24 cellular contexts compared by ENCODE assay signal in the genomic region with DNA sequence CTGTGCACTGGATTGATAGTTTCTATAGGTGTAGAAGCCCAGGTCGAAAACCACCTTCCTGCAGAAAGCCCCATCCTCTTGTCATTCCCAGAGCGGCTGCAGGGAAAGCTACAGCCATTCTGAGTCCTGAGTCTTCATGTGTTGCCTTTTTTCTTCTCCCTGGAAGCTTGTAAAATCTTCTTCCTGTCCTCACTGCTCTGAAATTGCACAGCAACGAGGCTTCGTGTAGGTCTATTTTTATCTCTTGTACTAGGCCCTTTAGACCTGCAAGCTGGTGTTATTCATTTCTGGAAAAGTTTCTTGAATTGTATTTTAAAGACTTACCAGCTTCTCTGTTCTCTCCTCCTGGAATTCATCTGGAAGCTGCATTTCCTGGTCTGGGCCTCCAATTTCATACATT. TPM values are rescaled to one million over a fixed set of nuclear protein-coding genes. Genes with fewer than 3 reads are reported as not detected.
DNase-seq lines count a peak whose midpoint lies in the region; ATAC-seq and TF ChIP-seq lines count a peak whose summit lies in the region.
"Had no signal": no experiment of that assay in that cellular context is flagged by ENCODE, and none has a peak within 500 bp of the region (broad histone marks: within the 10 kb centered on the region; RNA-seq: fewer than 3 reads in every experiment).

No MANE protein-coding gene starts in this region.

- no peak for TF ChIP-seq POLR2A in esophagus muscularis mucosa (IDR thresholded peaks at IDR 0.05; ENCODE audit: low read depth)
- TF ChIP-seq POLR2A in transverse colon (IDR thresholded peaks at IDR 0.05): no peak

- TF ChIP-seq CTCF in cardiac muscle cell (IDR thresholded peaks at IDR 0.05; ENCODE audit: low read depth, low read length): no peak
- TF ChIP-seq CTCF in esophagus muscularis mucosa (IDR thresholded peaks at IDR 0.05): no peak
- no peak for TF ChIP-seq CTCF in transverse colon (IDR thresholded peaks at IDR 0.05)
- TF ChIP-seq CTCF in RWPE1 (conservative IDR thresholded peaks at IDR 0.05; ENCODE audit: low read depth): no peak

- ATAC-seq in Right ventricle myocardium inferior (no peak), HG03108 (IDR thresholded peaks at IDR 0.05; ENCODE audit: unreplicated experiment) (no peak)
- no peak for ATAC-seq in stimulated activated naive B cell treated with anti-CD40 and anti-IgM and Interleukin-4, amounts not matched to agents 10 μg/mL and 1 μg/mL and 100 μg/mL, for 72 hours (replicated peaks)
- ATAC-seq: A549; activated CD4-positive, CD25-positive, alpha-beta regulatory T cell treated with anti-CD3 and anti-CD28 coated beads, Interleukin-2, amount 50 U/mL, for 24 hours; activated CD8-positive, alpha-beta T cell treated with anti-CD3 and anti-CD28 coated beads, Interleukin-2, amount 10 ng/mL, durations not matched to agents 7 days and 5 days; activated T-cell treated with anti-CD3 and anti-CD28 coated beads, Interleukin-2, amount 50 U/mL, for 4 hours; body of pancreas; GM12878; PC-3 had no signal

- H3K36me3 ChIP-seq in cardiac muscle cell: no peaks in the 10 kb centered on the region
- H3K36me3 ChIP-seq in esophagus muscularis mucosa: no peaks in the 10 kb centered on the region
- H3K36me3 ChIP-seq in muscle layer of duodenum (ENCODE audit: control insufficient read depth in 1 of 2, insufficient read depth in 2 of 2, low read length in 2 of 2): no peaks in the 10 kb centered on the region
- H3K36me3 ChIP-seq in transverse colon: no peaks in the 10 kb centered on the region
- H3K36me3 ChIP-seq: colonic mucosa had no signal

- CTCF ChIA-PET in RWPE1 (lab: Yijun Ruan, JAX): interaction anchor here (0.6 kb wide), 2 partner anchors 26 to 956 kb away, joined by 3 read pairs; no protein-coding TSS in a partner anchor

- 46% methylated on average over 4 of the region's 4 CpGs for WGBS in esophagus muscularis mucosa
- 41 to 45% methylated on average over 4 of the region's 4 CpGs for WGBS in transverse colon (ENCODE audit: low coverage in 1 of 2), 2 donors

- no peak overlapping the region for H3K4me3 Mint-ChIP-seq in stimulated activated naive B cell treated with anti-CD40 and anti-IgM and Interleukin-4, amounts not matched to agents 10 μg/mL and 1 μg/mL and 100 μg/mL, for 72 hours
- H3K4me3 Mint-ChIP-seq: activated CD8-positive, alpha-beta T cell treated with anti-CD3 and anti-CD28 coated beads, Interleukin-2, amount 10 ng/mL, durations not matched to agents 7 days and 5 days; activated naive CD4-positive, alpha-beta T cell treated with anti-CD3 and anti-CD28 coated beads, Interleukin-2, amount 50 U/mL, for 24 hours; activated T-cell treated with anti-CD3 and anti-CD28 coated beads, Interleukin-2, amount 50 U/mL, for 4 hours had no signal

- DNase-seq in cardiac muscle cell (ENCODE audit: low read depth in 1 of 2, low spot score in 1 of 2) (peak; percentile 30 to 31), Right ventricle myocardium inferior (ENCODE audit: missing footprints) (no peak), esophagus muscularis mucosa (ENCODE audit: extremely low spot score) (no peak), transverse colon (no peak), RWPE1 (ENCODE audit: low spot score) (no peak)
- DNase-seq in stimulated activated naive B cell treated with anti-CD40 and anti-IgM and Interleukin-4, amounts not matched to agents 10 μg/mL and 1 μg/mL and 100 μg/mL, for 72 hours: no peak
- DNase-seq: activated CD8-positive, alpha-beta T cell treated with anti-CD3 and anti-CD28 coated beads, Interleukin-2, amount 10 ng/mL, durations not matched to agents 7 days and 5 days; activated T-cell treated with anti-CD3 and anti-CD28 coated beads, Interleukin-2, amount 50 U/mL, for 4 hours; body of pancreas; colonic mucosa; DMS 273 treated with DMSO at 0.1 percent for 48 hours; GOT3; NCI-H1436 treated with DMSO at 0.1 percent for 48 hours; NCI-H774; PC-3; T1000 had no signal

- H3K27ac ChIP-seq in cardiac muscle cell: peak overlapping the region; percentile 75
- peak overlapping the region in 3 of 4 donors; percentile 42 to 58 (median 49) for H3K27ac ChIP-seq in esophagus muscularis mucosa (replicated peaks in 1 of 4)
- peak overlapping the region; percentile 20 for H3K27ac ChIP-seq in muscle layer of duodenum (ENCODE audit: low read length)
- H3K27ac ChIP-seq in transverse colon: peak overlapping the region; percentile 59 to 81 (median 73)
- H3K27ac ChIP-seq in RWPE1: no peak overlapping the region
- H3K27ac ChIP-seq: A549, C4-2B, colonic mucosa, parathyroid adenoma had no signal

- POLR2A ChIA-PET in RWPE1 (lab: Yijun Ruan, JAX; ENCODE audit: low non-redundant PET): no interaction called here

- H3K4me1 Mint-ChIP-seq in stimulated activated naive B cell treated with anti-CD40 and anti-IgM and Interleukin-4, amounts not matched to agents 10 μg/mL and 1 μg/mL and 100 μg/mL, for 72 hours: peaks cover 2 to 8% of the 10 kb centered on the region in 2 donors

- H3K9me3 Mint-ChIP-seq in stimulated activated naive B cell treated with anti-CD40 and anti-IgM and Interleukin-4, amounts not matched to agents 10 μg/mL and 1 μg/mL and 100 μg/mL, for 72 hours: peaks cover 3% of the 10 kb centered on the region in 2 donors
- H3K9me3 Mint-ChIP-seq: activated naive CD4-positive, alpha-beta T cell treated with anti-CD3 and anti-CD28 coated beads, Interleukin-2, amount 50 U/mL, for 24 hours had no signal

- H3K4me1 ChIP-seq in cardiac muscle cell (ENCODE audit: low read depth) (peaks cover 27% of the 10 kb centered on the region), esophagus muscularis mucosa (peaks cover 5 to 46% (median 41%) of the 10 kb centered on the region in 4 donors), muscle layer of duodenum (ENCODE audit: control insufficient read depth in 1 of 2, insufficient read depth in 2 of 2, low read length in 2 of 2) (peaks cover 0 to 17% of the 10 kb centered on the region in 2 donors), transverse colon (peaks cover 4 to 27% (median 11%) of the 10 kb centered on the region in 4 donors)
- H3K4me1 ChIP-seq: colonic mucosa had no signal

- intact Hi-C loops in Right ventricle myocardium inferior (cut with DNase I): no loop called here
- intact Hi-C loops in esophagus muscularis mucosa (cut with DNase I): no loop called here
- intact Hi-C loops in transverse colon (cut with DNase I; ENCODE audit: low total_unique reads): no loop called here

- in situ Hi-C loops in transverse colon (cut with MboI; ENCODE audit: low pct_ligation_motif_present in 1 of 4, low pct_unique_long_range_greater_than_20kb in 1 of 4, low sequenced_read_pairs in 3 of 4): no loop called here

- H3K27me3 ChIP-seq in cardiac muscle cell: no peaks in the 10 kb centered on the region
- no peaks in the 10 kb centered on the region for H3K27me3 ChIP-seq in esophagus muscularis mucosa
- H3K27me3 ChIP-seq in muscle layer of duodenum (ENCODE audit: low read depth, low read length): no peaks in the 10 kb centered on the region
- H3K27me3 ChIP-seq in transverse colon: no peaks in the 10 kb centered on the region
- H3K27me3 ChIP-seq: body of pancreas, colonic mucosa had no signal

- peaks cover 15 to 16% of the 10 kb centered on the region in 2 donors for H3K27me3 Mint-ChIP-seq in stimulated activated naive B cell treated with anti-CD40 and anti-IgM and Interleukin-4, amounts not matched to agents 10 μg/mL and 1 μg/mL and 100 μg/mL, for 72 hours
- H3K27me3 Mint-ChIP-seq: activated naive CD4-positive, alpha-beta T cell treated with anti-CD3 and anti-CD28 coated beads, Interleukin-2, amount 50 U/mL, for 24 hours had no signal

- H3K27ac Mint-ChIP-seq in stimulated activated naive B cell treated with anti-CD40 and anti-IgM and Interleukin-4, amounts not matched to agents 10 μg/mL and 1 μg/mL and 100 μg/mL, for 72 hours: no peak overlapping the region
- H3K27ac Mint-ChIP-seq: activated CD8-positive, alpha-beta T cell treated with anti-CD3 and anti-CD28 coated beads, Interleukin-2, amount 10 ng/mL, durations not matched to agents 7 days and 5 days had no signal

- H3K9me3 ChIP-seq in cardiac muscle cell (ENCODE audit: low read depth) (no peaks in the 10 kb centered on the region), esophagus muscularis mucosa (no peaks in the 10 kb centered on the region), muscle layer of duodenum (ENCODE audit: control insufficient read depth in 1 of 2, low read length in 2 of 2) (no peaks in the 10 kb centered on the region), transverse colon (no peaks in the 10 kb centered on the region)
- H3K9me3 ChIP-seq: body of pancreas, colonic mucosa had no signal

- TF ChIP-seq EP300 in esophagus muscularis mucosa (IDR thresholded peaks at IDR 0.05) (no peak), transverse colon (IDR thresholded peaks at IDR 0.05; ENCODE audit: low read depth) (no peak)

- H3K36me3 Mint-ChIP-seq in stimulated activated naive B cell treated with anti-CD40 and anti-IgM and Interleukin-4, amounts not matched to agents 10 μg/mL and 1 μg/mL and 100 μg/mL, for 72 hours: peaks cover 0 to 1% of the 10 kb centered on the region in 2 donors
- H3K36me3 Mint-ChIP-seq: activated naive CD4-positive, alpha-beta T cell treated with anti-CD3 and anti-CD28 coated beads, Interleukin-2, amount 50 U/mL, for 24 hours had no signal

- H3K4me3 ChIP-seq in cardiac muscle cell (no peak overlapping the region), esophagus muscularis mucosa (no peak overlapping the region), muscle layer of duodenum (ENCODE audit: low read depth in 1 of 2, low read length in 2 of 2) (peak overlapping the region in 1 of 2 donors; percentile 8), transverse colon (no peak overlapping the region)
- H3K4me3 ChIP-seq: A549, body of pancreas, colonic mucosa, GM12878 had no signal

RNA-seq across cellular contexts. Expression of a gene that starts 44.2 kb away (rescaled TPM):
- total RNA-seq in cardiac muscle cell: 20.6 and 25.2 TPM in 2 replicates
- polyA plus RNA-seq in cardiac muscle cell: 20.9 and 32.0 TPM in 2 replicates
- total RNA-seq in Right ventricle myocardium inferior: 51.5 TPM
- 100 to 1,000 TPM in 1 of 4 donors, 10 to 100 TPM in 3; 31.1 to 175 (median 63.8) TPM for total RNA-seq in esophagus muscularis mucosa
- total RNA-seq in transverse colon: 100 to 1,000 TPM in 3 of 4 donors, 10 to 100 TPM in 1; 55.1 to 174 (median 127) TPM

Comparison
In these comparisons a context has a peak if more than half of its experiments do, and no peak if none do; other contexts are left out.
1. DNase-seq: peak in cardiac muscle cell (2 of 2); none in Right ventricle myocardium inferior (single experiment), esophagus muscularis mucosa (single experiment), transverse colon (single experiment), stimulated activated naive B cell treated with anti-CD40 and anti-IgM and Interleukin-4, amounts not matched to agents 10 μg/mL and 1 μg/mL and 100 μg/mL, for 72 hours (single experiment) and RWPE1 (single experiment).